In the genomic region with DNA sequence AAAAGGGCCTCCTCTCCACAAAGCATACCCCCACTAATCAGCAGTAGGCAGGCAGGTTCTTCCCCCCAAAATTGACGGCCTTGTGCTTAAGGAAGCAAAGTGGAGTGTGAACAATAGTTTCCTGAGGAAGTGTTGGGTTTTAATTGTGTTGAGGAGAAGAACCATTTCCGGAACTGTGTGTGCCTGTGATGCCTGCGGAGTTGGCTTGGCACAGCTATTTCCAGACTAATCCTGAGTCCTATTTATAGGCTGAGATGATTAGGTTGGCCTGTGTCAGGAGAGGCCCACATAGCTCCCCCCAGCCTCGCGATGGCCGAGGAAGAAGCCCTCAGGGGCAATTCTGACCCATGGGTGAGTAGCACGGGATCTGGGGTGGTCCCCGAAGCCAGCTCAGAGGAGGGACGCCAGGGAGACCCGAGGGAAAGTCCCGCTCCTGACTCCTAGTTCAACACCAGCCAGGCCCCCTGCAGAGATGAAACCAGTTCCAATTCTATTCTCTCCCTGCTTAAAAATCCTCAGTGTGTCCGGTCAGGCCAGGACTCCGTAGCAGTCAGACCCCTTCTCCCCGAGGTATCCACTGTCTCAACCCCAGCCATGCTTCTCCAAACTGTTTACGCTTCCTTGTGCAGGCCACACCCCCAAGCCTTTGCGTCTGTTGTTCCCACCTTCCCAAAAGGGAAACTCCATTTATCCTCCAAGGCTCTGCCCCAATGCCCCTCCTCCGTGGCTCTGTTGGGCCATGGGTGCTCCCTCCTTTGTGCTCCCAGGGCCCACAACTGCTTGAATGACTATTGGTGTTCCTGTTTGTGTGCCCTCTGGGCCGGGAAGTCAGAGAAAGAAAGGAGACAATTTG, we compare ENCODE assay signal across 8 cellular contexts. TPM values are rescaled to one million over a fixed set of nuclear protein-coding genes. Genes with fewer than 3 reads are reported as not detected.
DNase-seq lines count a peak whose midpoint lies in the region; FAIRE-seq and TF ChIP-seq lines count a peak whose summit lies in the region.

No MANE protein-coding gene starts in this region.

- BruUV-seq in OCI-LY7 (replicated peaks; lab: Mats Ljungman, UMichigan) = no TSS peak

- H3K9me3 ChIP-seq in neutrophil (no peaks in the 10 kb centered on the region), OCI-LY7 (ENCODE audit: low read length) (no peaks in the 10 kb centered on the region)

- CTCF ChIA-PET in OCI-LY7 (lab: Charles Lee; ENCODE audit: unreplicated experiment) = no interaction called here

- no peaks in the 10 kb centered on the region for H4K20me1 ChIP-seq in OCI-LY7 (ENCODE audit: insufficient read depth, low read length)

- H3K36me3 ChIP-seq in H7 (replicated peaks; ENCODE audit: control insufficient read depth, insufficient read depth, low read length) = no peaks in the 10 kb centered on the region; the same call in 1 of the 2 replicates
- peaks cover 42% of the 10 kb centered on the region for H3K36me3 ChIP-seq in neutrophil
- no peaks in the 10 kb centered on the region for H3K36me3 ChIP-seq in OCI-LY7 (ENCODE audit: insufficient read depth, low read length)

- no peak overlapping the region for H2AFZ ChIP-seq in OCI-LY7 (ENCODE audit: low read length)

- POLR2A ChIA-PET in OCI-LY7 (lab: Charles Lee) = no interaction called here

- no peaks in the 10 kb centered on the region for H3K79me2 ChIP-seq in OCI-LY7 (ENCODE audit: insufficient read depth, low read depth, low read length)

- no peak for TF ChIP-seq CTCF in foreskin fibroblast (IDR thresholded peaks at IDR 0.05; ENCODE audit: low read depth, low read length)
- TF ChIP-seq CTCF in neutrophil (IDR thresholded peaks at IDR 0.05) = no peak
- TF ChIP-seq CTCF in OCI-LY7 (conservative IDR thresholded peaks at IDR 0.05; ENCODE audit: low read length) = no peak

- no peaks in the 10 kb centered on the region for H3K9me2 ChIP-seq in OCI-LY7 (ENCODE audit: insufficient read depth, low read length)

- H3K27me3 ChIP-seq in H7 (ENCODE audit: control insufficient read depth, insufficient read depth, low read length) (peaks cover 61% of the 10 kb centered on the region), neutrophil (no peaks in the 10 kb centered on the region)

- FAIRE-seq in HTR-8/SVneo (lab: Jason Lieb, UNC) = no peak

- DNase-seq in H7 (peak; percentile 68), T1000 (lab: John Stamatoyannopoulos, UW) (peak; percentile 82), foreskin fibroblast (peak; percentile 70 to 80), ACHN (no peak), OCI-LY7 (ENCODE audit: low spot score) (no peak), HTR-8/SVneo (ENCODE audit: insufficient read length, low spot score) (no peak)
- DNase-seq in stimulated activated CD4-positive, alpha-beta T cell treated with anti-CD3 and anti-CD28 coated beads, Interleukin-4, amount 100 ng/mL, for 1 hour = no peak

- intact Hi-C loops in OCI-LY7 (cut with micrococcal nuclease; ENCODE audit: unreplicated experiment) = no loop called here

- in situ Hi-C loops in ACHN (cut with HindIII; ENCODE audit: low pct_ligation_motif_present, low pct_unique_long_range_greater_than_20kb, low sequenced_read_pairs) = no loop called here

- no peak overlapping the region for H3K4me2 ChIP-seq in OCI-LY7 (ENCODE audit: low read length)

- H3K4me1 ChIP-seq in neutrophil (ENCODE audit: control insufficient read depth in 1 of 2, insufficient read depth in 1 of 2, low read depth in 1 of 2, low read length in 1 of 2) (peaks cover 70 to 71% of the 10 kb centered on the region in 2 experiments), OCI-LY7 (ENCODE audit: insufficient read depth, low read length, poor library complexity, severe bottlenecking) (no peaks in the 10 kb centered on the region)

- H3K4me3 ChIP-seq in H7 (ENCODE audit: insufficient read depth, low read depth, low read length) = no peak overlapping the region
- H3K4me3 ChIP-seq in foreskin fibroblast (ENCODE audit: low read depth in 1 of 2, low read length in 2 of 2) = no peak overlapping the region
- peak overlapping the region in 1 of 2 experiments; percentile 19 for H3K4me3 ChIP-seq in neutrophil (ENCODE audit: low read depth in 1 of 2, low read length in 1 of 2)
- no peak overlapping the region for H3K4me3 ChIP-seq in OCI-LY7 (ENCODE audit: low read depth, low read length, poor library complexity, severe bottlenecking)

- H3K27ac ChIP-seq in neutrophil = peak overlapping the region; percentile 81
- no peak overlapping the region for H3K27ac ChIP-seq in OCI-LY7 (ENCODE audit: low read depth, low read length, poor library complexity, severe bottlenecking)

RNA-seq across cellular contexts. Expression of gene GSN, which starts 18.1 kb away (rescaled TPM):
- 73.0 and 78.5 TPM in 2 replicates for total RNA-seq in H7 (2014; rRNA removed; shearing (Covaris generic))
- 10.9 and 16.3 TPM in 2 replicates for total RNA-seq in OCI-LY7 (2014; rRNA removed; shearing (Covaris generic))
- 13.4 and 15.3 TPM in 2 replicates for total RNA-seq in OCI-LY7 (2022)

Comparison
In these comparisons a context has a peak if more than half of its experiments do, and no peak if none do; other contexts are left out.
1. DNase-seq: peak in H7 (single experiment), T1000 (single experiment) and foreskin fibroblast (2 of 2); none in stimulated activated CD4-positive, alpha-beta T cell treated with anti-CD3 and anti-CD28 coated beads, Interleukin-4, amount 100 ng/mL, for 1 hour (single experiment), ACHN (single experiment), OCI-LY7 (single experiment) and HTR-8/SVneo (single experiment).